ENCODE assay signal across 1 cellular context in genomic region chr6:125956506-125957390, GRCh38.
TF ChIP-seq lines count a peak whose summit lies in the region.

HINT3 (plus strand) TSS chr6:125956770; CDS start chr6:125956978, 208 bp downstream.

TF ChIP-seq in K562, 482 proteins besides CTCF, POLR2A, EP300 and RAD21 (continued from another document and continues in another):
- TF ChIP-seq ZMIZ1 (IDR thresholded peaks at IDR 0.05; ENCODE audit: low read depth in 2 of 2, low read length in 2 of 2) = peak in 1 of 2 experiments; percentile 41; a peak in 1 of 4 replicates
- TF ChIP-seq HSF4 (CRISPR knock-in tag; IDR thresholded peaks at IDR 0.05; ENCODE audit: borderline replicate concordance) = no peak
- peak; percentile 66 for TF ChIP-seq EGR1 (conservative IDR thresholded peaks at IDR 0.05)
- TF ChIP-seq, protein P1, sequence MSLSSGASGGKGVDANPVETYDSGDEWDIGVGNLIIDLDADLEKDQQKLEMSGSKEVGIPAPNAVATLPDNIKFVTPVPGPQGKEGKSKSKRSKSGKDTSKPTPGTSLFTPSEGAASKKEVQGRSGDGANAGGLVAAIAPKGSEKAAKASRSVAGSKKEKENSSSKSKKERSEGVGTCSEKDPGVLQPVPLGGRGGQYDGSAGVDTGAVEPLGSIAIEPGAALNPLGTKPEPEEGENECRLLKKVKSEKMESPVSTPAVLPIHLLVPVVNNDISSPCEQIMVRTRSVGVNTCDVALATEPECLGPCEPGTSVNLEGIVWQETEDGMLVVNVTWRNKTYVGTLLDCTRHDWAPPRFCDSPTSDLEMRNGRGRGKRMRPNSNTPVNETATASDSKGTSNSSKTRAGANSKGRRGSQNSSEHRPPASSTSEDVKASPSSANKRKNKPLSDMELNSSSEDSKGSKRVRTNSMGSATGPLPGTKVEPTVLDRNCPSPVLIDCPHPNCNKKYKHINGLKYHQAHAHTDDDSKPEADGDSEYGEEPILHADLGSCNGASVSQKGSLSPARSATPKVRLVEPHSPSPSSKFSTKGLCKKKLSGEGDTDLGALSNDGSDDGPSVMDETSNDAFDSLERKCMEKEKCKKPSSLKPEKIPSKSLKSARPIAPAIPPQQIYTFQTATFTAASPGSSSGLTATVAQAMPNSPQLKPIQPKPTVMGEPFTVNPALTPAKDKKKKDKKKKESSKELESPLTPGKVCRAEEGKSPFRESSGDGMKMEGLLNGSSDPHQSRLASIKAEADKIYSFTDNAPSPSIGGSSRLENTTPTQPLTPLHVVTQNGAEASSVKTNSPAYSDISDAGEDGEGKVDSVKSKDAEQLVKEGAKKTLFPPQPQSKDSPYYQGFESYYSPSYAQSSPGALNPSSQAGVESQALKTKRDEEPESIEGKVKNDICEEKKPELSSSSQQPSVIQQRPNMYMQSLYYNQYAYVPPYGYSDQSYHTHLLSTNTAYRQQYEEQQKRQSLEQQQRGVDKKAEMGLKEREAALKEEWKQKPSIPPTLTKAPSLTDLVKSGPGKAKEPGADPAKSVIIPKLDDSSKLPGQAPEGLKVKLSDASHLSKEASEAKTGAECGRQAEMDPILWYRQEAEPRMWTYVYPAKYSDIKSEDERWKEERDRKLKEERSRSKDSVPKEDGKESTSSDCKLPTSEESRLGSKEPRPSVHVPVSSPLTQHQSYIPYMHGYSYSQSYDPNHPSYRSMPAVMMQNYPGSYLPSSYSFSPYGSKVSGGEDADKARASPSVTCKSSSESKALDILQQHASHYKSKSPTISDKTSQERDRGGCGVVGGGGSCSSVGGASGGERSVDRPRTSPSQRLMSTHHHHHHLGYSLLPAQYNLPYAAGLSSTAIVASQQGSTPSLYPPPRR (CRISPR knock-in tag; IDR thresholded peaks at IDR 0.05; ENCODE audit: borderline replicate concordance) = no peak; the same call in 1 of the 2 replicates
- no peak for TF ChIP-seq BRD4 (IDR thresholded peaks at IDR 0.05)
- peak; percentile 93; the same call in 1 of the 2 replicates for TF ChIP-seq XRCC5 (IDR thresholded peaks at IDR 0.05; ENCODE audit: low read depth, low read length)
- TF ChIP-seq CBFB (CRISPR knock-in tag; IDR thresholded peaks at IDR 0.05) = peak; percentile 82
- TF ChIP-seq ZNF778 (CRISPR knock-in tag; IDR thresholded peaks at IDR 0.05) = no peak
- no peak for TF ChIP-seq MEF2D (tag; conservative IDR thresholded peaks at IDR 0.05; ENCODE audit: low read depth)
- TF ChIP-seq TAF9B (IDR thresholded peaks at IDR 0.05; ENCODE audit: partially characterized antibody) = peak; percentile 68
- peak; percentile 93 for TF ChIP-seq CTBP1 (IDR thresholded peaks at IDR 0.05; ENCODE audit: borderline replicate concordance)
- TF ChIP-seq ZNF12 (CRISPR knock-in tag; IDR thresholded peaks at IDR 0.05) = peak; percentile 81
- no peak for TF ChIP-seq SRSF3 (IDR thresholded peaks at IDR 0.05; ENCODE audit: insufficient read depth, low read length)
- peak; percentile 99 for TF ChIP-seq CREM (IDR thresholded peaks at IDR 0.05; ENCODE audit: low read depth)
- TF ChIP-seq NONO (IDR thresholded peaks at IDR 0.05; ENCODE audit: low read depth in 2 of 2, low read length in 1 of 2) = peak in 1 of 2 experiments; percentile 89; a peak in 2 of 4 replicates
- no peak for TF ChIP-seq TRIM25 (IDR thresholded peaks at IDR 0.05; ENCODE audit: borderline replicate concordance)
- TF ChIP-seq, protein P2, sequence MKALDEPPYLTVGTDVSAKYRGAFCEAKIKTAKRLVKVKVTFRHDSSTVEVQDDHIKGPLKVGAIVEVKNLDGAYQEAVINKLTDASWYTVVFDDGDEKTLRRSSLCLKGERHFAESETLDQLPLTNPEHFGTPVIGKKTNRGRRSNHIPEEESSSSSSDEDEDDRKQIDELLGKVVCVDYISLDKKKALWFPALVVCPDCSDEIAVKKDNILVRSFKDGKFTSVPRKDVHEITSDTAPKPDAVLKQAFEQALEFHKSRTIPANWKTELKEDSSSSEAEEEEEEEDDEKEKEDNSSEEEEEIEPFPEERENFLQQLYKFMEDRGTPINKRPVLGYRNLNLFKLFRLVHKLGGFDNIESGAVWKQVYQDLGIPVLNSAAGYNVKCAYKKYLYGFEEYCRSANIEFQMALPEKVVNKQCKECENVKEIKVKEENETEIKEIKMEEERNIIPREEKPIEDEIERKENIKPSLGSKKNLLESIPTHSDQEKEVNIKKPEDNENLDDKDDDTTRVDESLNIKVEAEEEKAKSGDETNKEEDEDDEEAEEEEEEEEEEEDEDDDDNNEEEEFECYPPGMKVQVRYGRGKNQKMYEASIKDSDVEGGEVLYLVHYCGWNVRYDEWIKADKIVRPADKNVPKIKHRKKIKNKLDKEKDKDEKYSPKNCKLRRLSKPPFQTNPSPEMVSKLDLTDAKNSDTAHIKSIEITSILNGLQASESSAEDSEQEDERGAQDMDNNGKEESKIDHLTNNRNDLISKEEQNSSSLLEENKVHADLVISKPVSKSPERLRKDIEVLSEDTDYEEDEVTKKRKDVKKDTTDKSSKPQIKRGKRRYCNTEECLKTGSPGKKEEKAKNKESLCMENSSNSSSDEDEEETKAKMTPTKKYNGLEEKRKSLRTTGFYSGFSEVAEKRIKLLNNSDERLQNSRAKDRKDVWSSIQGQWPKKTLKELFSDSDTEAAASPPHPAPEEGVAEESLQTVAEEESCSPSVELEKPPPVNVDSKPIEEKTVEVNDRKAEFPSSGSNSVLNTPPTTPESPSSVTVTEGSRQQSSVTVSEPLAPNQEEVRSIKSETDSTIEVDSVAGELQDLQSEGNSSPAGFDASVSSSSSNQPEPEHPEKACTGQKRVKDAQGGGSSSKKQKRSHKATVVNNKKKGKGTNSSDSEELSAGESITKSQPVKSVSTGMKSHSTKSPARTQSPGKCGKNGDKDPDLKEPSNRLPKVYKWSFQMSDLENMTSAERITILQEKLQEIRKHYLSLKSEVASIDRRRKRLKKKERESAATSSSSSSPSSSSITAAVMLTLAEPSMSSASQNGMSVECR (CRISPR knock-in tag; IDR thresholded peaks at IDR 0.05) = peak; percentile 89
- TF ChIP-seq CBX1 (IDR thresholded peaks at IDR 0.05; ENCODE audit: low read depth) = peak; percentile 87; the same call in 1 of the 2 replicates
- TF ChIP-seq POLR2H (tag; IDR thresholded peaks at IDR 0.05; ENCODE audit: low read depth) = peak; percentile 89
- TF ChIP-seq, protein P3, sequence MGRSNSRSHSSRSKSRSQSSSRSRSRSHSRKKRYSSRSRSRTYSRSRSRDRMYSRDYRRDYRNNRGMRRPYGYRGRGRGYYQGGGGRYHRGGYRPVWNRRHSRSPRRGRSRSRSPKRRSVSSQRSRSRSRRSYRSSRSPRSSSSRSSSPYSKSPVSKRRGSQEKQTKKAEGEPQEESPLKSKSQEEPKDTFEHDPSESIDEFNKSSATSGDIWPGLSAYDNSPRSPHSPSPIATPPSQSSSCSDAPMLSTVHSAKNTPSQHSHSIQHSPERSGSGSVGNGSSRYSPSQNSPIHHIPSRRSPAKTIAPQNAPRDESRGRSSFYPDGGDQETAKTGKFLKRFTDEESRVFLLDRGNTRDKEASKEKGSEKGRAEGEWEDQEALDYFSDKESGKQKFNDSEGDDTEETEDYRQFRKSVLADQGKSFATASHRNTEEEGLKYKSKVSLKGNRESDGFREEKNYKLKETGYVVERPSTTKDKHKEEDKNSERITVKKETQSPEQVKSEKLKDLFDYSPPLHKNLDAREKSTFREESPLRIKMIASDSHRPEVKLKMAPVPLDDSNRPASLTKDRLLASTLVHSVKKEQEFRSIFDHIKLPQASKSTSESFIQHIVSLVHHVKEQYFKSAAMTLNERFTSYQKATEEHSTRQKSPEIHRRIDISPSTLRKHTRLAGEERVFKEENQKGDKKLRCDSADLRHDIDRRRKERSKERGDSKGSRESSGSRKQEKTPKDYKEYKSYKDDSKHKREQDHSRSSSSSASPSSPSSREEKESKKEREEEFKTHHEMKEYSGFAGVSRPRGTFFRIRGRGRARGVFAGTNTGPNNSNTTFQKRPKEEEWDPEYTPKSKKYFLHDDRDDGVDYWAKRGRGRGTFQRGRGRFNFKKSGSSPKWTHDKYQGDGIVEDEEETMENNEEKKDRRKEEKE (IDR thresholded peaks at IDR 0.05; ENCODE audit: borderline replicate concordance in 1 of 2, control insufficient read depth in 1 of 2, low read depth in 2 of 2, low read length in 1 of 2) = peak in 1 of 2 experiments; percentile 85; a peak in 1 of 4 replicates
- peak; percentile 82 for TF ChIP-seq L3MBTL2 (IDR thresholded peaks at IDR 0.05)
- TF ChIP-seq ZNF644 (tag; IDR thresholded peaks at IDR 0.05; ENCODE audit: low read depth) = peak; percentile 85
- TF ChIP-seq ZNF282 (CRISPR knock-in tag; IDR thresholded peaks at IDR 0.05) = no peak
- TF ChIP-seq SRSF1 (IDR thresholded peaks at IDR 0.05; ENCODE audit: low read depth, low read length) = no peak
- TF ChIP-seq, protein P4, sequence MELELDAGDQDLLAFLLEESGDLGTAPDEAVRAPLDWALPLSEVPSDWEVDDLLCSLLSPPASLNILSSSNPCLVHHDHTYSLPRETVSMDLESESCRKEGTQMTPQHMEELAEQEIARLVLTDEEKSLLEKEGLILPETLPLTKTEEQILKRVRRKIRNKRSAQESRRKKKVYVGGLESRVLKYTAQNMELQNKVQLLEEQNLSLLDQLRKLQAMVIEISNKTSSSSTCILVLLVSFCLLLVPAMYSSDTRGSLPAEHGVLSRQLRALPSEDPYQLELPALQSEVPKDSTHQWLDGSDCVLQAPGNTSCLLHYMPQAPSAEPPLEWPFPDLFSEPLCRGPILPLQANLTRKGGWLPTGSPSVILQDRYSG (tag; conservative IDR thresholded peaks at IDR 0.05; ENCODE audit: low read depth) = no peak
- TF ChIP-seq, protein P5, sequence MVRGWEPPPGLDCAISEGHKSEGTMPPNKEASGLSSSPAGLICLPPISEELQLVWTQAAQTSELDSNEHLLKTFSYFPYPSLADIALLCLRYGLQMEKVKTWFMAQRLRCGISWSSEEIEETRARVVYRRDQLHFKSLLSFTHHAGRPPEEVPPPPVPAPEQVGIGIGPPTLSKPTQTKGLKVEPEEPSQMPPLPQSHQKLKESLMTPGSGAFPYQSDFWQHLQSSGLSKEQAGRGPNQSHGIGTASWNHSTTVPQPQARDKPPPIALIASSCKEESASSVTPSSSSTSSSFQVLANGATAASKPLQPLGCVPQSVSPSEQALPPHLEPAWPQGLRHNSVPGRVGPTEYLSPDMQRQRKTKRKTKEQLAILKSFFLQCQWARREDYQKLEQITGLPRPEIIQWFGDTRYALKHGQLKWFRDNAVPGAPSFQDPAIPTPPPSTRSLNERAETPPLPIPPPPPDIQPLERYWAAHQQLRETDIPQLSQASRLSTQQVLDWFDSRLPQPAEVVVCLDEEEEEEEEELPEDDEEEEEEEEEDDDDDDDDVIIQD (CRISPR knock-in tag; IDR thresholded peaks at IDR 0.05) = no peak
- no peak for TF ChIP-seq RFX1 (IDR thresholded peaks at IDR 0.05)
- peak; percentile 93 for TF ChIP-seq POLR2G (IDR thresholded peaks at IDR 0.05; ENCODE audit: low read depth, low read length)
- no peak for TF ChIP-seq ELF4 (CRISPR knock-in tag; IDR thresholded peaks at IDR 0.05)
- no peak for TF ChIP-seq ASH1L (IDR thresholded peaks at IDR 0.05; ENCODE audit: borderline replicate concordance, low read depth, partially characterized antibody)
- TF ChIP-seq MCM2 (IDR thresholded peaks at IDR 0.05; ENCODE audit: low read depth) = no peak
- no peak; the same call in 1 of the 2 replicates for TF ChIP-seq ZNF79 (CRISPR knock-in tag; IDR thresholded peaks at IDR 0.05; ENCODE audit: low read depth)
- no peak for TF ChIP-seq POLR2AphosphoS2 (IDR thresholded peaks at IDR 0.05; ENCODE audit: low read length)
- no peak for TF ChIP-seq FOXA1 (IDR thresholded peaks at IDR 0.05; ENCODE audit: borderline replicate concordance)
- no peak for TF ChIP-seq ZFP1 (CRISPR knock-in tag; IDR thresholded peaks at IDR 0.05)
- TF ChIP-seq RBM14 (IDR thresholded peaks at IDR 0.05; ENCODE audit: borderline replicate concordance, insufficient read depth, low read depth, low read length) = no peak
- TF ChIP-seq HDAC1 (IDR thresholded peaks at IDR 0.05) = peak in 1 of 2 experiments; percentile 43; a peak in 1 of 4 replicates
- no peak for TF ChIP-seq PATZ1 (CRISPR knock-in tag; IDR thresholded peaks at IDR 0.05; ENCODE audit: borderline replicate concordance)
